Comparison of ENCODE assay signal across 10 cellular contexts in genomic region chr7:98286093-98286525, GRCh38. TPM values are rescaled to one million over a fixed set of nuclear protein-coding genes. Genes with fewer than 3 reads are reported as not detected.
A peak's percentile ranks its signal among the peaks of the same experiment; 100 is the strongest.
DNase-seq lines count a peak whose midpoint lies in the region; FAIRE-seq and TF ChIP-seq lines count a peak whose summit lies in the region.
"Had no signal": no experiment of that assay in that cellular context is flagged by ENCODE, and none has a peak within 500 bp of the region (broad histone marks: within the 10 kb centered on the region; RNA-seq: fewer than 3 reads in every experiment).

No MANE protein-coding gene starts in this region.

- DNase-seq in AG08395 (ENCODE audit: low spot score) (peak; percentile 85), NT2/D1 (ENCODE audit: low read depth, low spot score) (no peak), epithelial cell of esophagus (ENCODE audit: low read depth) (peak; percentile 85), mucosa of gallbladder (ENCODE audit: low spot score) (peak; percentile 50), GM20000 (ENCODE audit: low spot score) (no peak), GM19239 (ENCODE audit: insufficient read length, low spot score) (no peak), NCI-H146 treated with DMSO at 0.1 percent for 48 hours (lab: John Stamatoyannopoulos, UW; ENCODE audit: unreplicated experiment) (no peak)
- no peak for DNase-seq in CD8-positive, alpha-beta memory T cell
- DNase-seq: CD4-positive, CD25-positive, alpha-beta regulatory T cell had no signal

- peak overlapping the region; percentile 42 for H3K9ac ChIP-seq in NT2/D1 (ENCODE audit: insufficient read length, low read depth)

- no peaks in the 10 kb centered on the region for H3K27me3 ChIP-seq in NT2/D1 (ENCODE audit: insufficient read depth, insufficient read length)
- H3K27me3 ChIP-seq in CD8-positive, alpha-beta memory T cell (ENCODE audit: insufficient read depth, low read length, poor library complexity, severe bottlenecking), result no peaks in the 10 kb centered on the region

- no peaks in the 10 kb centered on the region for H3K9me3 ChIP-seq in NT2/D1 (ENCODE audit: insufficient read depth, low read length)
- H3K9me3 ChIP-seq in CD8-positive, alpha-beta memory T cell (ENCODE audit: low read length), result no peaks in the 10 kb centered on the region

- H3K4me1 Mint-ChIP-seq in CD8-positive, alpha-beta memory T cell, result peaks cover 26 to 48% (median 26%) of the 10 kb centered on the region in 3 donors

- no peak overlapping the region for H3K4me3 Mint-ChIP-seq in CD8-positive, alpha-beta memory T cell
- H3K4me3 Mint-ChIP-seq: activated naive CD4-positive, alpha-beta T cell treated with anti-CD3 and anti-CD28 coated beads, Interleukin-2, amount 50 U/mL, for 24 hours had no signal

- peaks cover 0 to 1% of the 10 kb centered on the region in 2 donors for H3K27me3 Mint-ChIP-seq in CD8-positive, alpha-beta memory T cell
- H3K27me3 Mint-ChIP-seq: activated naive CD4-positive, alpha-beta T cell treated with anti-CD3 and anti-CD28 coated beads, Interleukin-2, amount 50 U/mL, for 24 hours; CD4-positive, CD25-positive, alpha-beta regulatory T cell had no signal

- H3K27ac Mint-ChIP-seq in CD8-positive, alpha-beta memory T cell, result peak overlapping the region in 1 of 8 donors; percentile 58
- H3K27ac Mint-ChIP-seq: activated naive CD4-positive, alpha-beta T cell treated with anti-CD3 and anti-CD28 coated beads, Interleukin-2, amount 50 U/mL, for 24 hours had no signal

- H3K36me3 ChIP-seq in NT2/D1 (ENCODE audit: insufficient read depth, insufficient read length, low read length), result peaks cover 57% of the 10 kb centered on the region
- no peaks in the 10 kb centered on the region for H3K36me3 ChIP-seq in CD8-positive, alpha-beta memory T cell (ENCODE audit: insufficient read depth, low read length)

- CTCF ChIA-PET in CD8-positive, alpha-beta memory T cell (lab: Charles Lee), result no interaction called here

- POLR2A ChIA-PET in CD8-positive, alpha-beta memory T cell (lab: Charles Lee), result no interaction called here

- H3K9me3 Mint-ChIP-seq in CD8-positive, alpha-beta memory T cell, result no peaks in the 10 kb centered on the region
- H3K9me3 Mint-ChIP-seq: activated naive CD4-positive, alpha-beta T cell treated with anti-CD3 and anti-CD28 coated beads, Interleukin-2, amount 50 U/mL, for 24 hours; CD4-positive, CD25-positive, alpha-beta regulatory T cell had no signal

- TF ChIP-seq CTCF in epithelial cell of esophagus (IDR thresholded peaks at IDR 0.05; ENCODE audit: insufficient read depth, low read depth, low read length, missing control alignments), result no peak
- no peak for TF ChIP-seq CTCF in GM20000 (IDR thresholded peaks at IDR 0.05; ENCODE audit: extremely low read depth, missing control alignments)

- H3K4me3 ChIP-seq in NT2/D1 (ENCODE audit: insufficient read length, low read depth) (no peak overlapping the region), epithelial cell of esophagus (ENCODE audit: low read length) (no peak overlapping the region)
- H3K4me3 ChIP-seq in CD8-positive, alpha-beta memory T cell (ENCODE audit: low read length), result no peak overlapping the region

- H3K4me1 ChIP-seq in NT2/D1 (ENCODE audit: insufficient read depth, insufficient read length), result peaks cover 31% of the 10 kb centered on the region
- H3K4me1 ChIP-seq in CD8-positive, alpha-beta memory T cell (ENCODE audit: insufficient read depth, low read length), result peaks cover 32% of the 10 kb centered on the region

- no peak overlapping the region for H3K27ac ChIP-seq in CD8-positive, alpha-beta memory T cell (ENCODE audit: low read depth, low read length)

- no peak for FAIRE-seq in GM19239 (lab: Jason Lieb, UNC)

- peaks cover 0 to 19% (median 0%) of the 10 kb centered on the region in 3 donors for H3K36me3 Mint-ChIP-seq in CD8-positive, alpha-beta memory T cell
- H3K36me3 Mint-ChIP-seq: activated naive CD4-positive, alpha-beta T cell treated with anti-CD3 and anti-CD28 coated beads, Interleukin-2, amount 50 U/mL, for 24 hours had no signal

RNA-seq across cellular contexts. Expression of gene BRI3, which starts 4.6 kb away (rescaled TPM):
- 198 TPM for total RNA-seq in mucosa of gallbladder
- 10 to 100 TPM; 58.4 to 65.0 TPM for total RNA-seq in CD8-positive, alpha-beta memory T cell
- 15.4 TPM for polyA plus RNA-seq in CD8-positive, alpha-beta memory T cell

RNA-seq across cellular contexts. Expression of gene TECPR1, which starts 34.1 kb away (rescaled TPM):
- 42.3 TPM for total RNA-seq in mucosa of gallbladder
- total RNA-seq in CD8-positive, alpha-beta memory T cell, result 10 to 100 TPM; 33.7 to 34.2 TPM
- 22.7 TPM for polyA plus RNA-seq in CD8-positive, alpha-beta memory T cell

Comparison
In these comparisons a context has a peak if more than half of its experiments do, and no peak if none do; other contexts are left out.
1. DNase-seq: peak in AG08395 (single experiment), epithelial cell of esophagus (single experiment) and mucosa of gallbladder (single experiment); none in NT2/D1 (single experiment), GM20000 (single experiment), GM19239 (single experiment), CD8-positive, alpha-beta memory T cell (0 of 5) and NCI-H146 treated with DMSO at 0.1 percent for 48 hours (single experiment).